17 cellular contexts compared by ENCODE assay signal in the genomic region with DNA sequence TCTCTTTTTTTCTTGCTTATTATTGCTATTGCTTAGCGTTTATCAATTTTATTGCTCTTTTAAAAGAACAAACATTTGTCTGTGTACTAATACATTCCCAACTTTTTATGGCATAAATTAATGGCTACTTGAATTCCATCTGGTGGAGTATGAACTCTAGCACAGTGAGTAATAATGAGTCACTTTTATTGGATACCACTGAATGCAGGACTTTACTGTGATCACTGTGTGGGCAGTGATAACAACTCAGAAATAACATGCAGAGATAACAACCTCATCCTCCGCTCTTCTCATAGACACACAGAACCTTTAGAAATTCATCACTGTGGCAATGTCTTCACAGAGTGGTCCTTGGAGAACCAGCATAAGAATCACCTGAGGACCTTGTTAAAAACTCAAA.
DNase-seq lines count a peak whose midpoint lies in the region; ATAC-seq and TF ChIP-seq lines count a peak whose summit lies in the region.
"Had no signal": no experiment of that assay in that cellular context is flagged by ENCODE, and none has a peak within 500 bp of the region (broad histone marks: within the 10 kb centered on the region; RNA-seq: fewer than 3 reads in every experiment).

No MANE protein-coding gene starts in this region.

- dilution Hi-C loops in mammary epithelial cell (cut with HindIII; ENCODE audit: low sequenced_read_pairs): no loop called here

- no peaks in the 10 kb centered on the region for H4K20me1 ChIP-seq in mammary epithelial cell (ENCODE audit: insufficient read depth, low read length)

- no peaks in the 10 kb centered on the region for H3K79me2 ChIP-seq in mammary epithelial cell (ENCODE audit: insufficient read depth, low read length)

- no peaks in the 10 kb centered on the region for H3K36me3 ChIP-seq in mammary epithelial cell (ENCODE audit: insufficient read depth, low read length)
- H3K36me3 ChIP-seq: tibial artery had no signal

- peaks cover 13% of the 10 kb centered on the region for H3K9me3 ChIP-seq in mammary epithelial cell (replicated peaks; ENCODE audit: insufficient read depth, low read length)

- no peak for TF ChIP-seq CTCF in mammary epithelial cell (conservative IDR thresholded peaks at IDR 0.05 in 1 of 2, IDR thresholded peaks at IDR 0.05 in 1 of 2; ENCODE audit: extremely low read depth in 1 of 2, insufficient read depth in 1 of 2, low read depth in 1 of 2, low read length in 2 of 2)

- peaks cover 64% of the 10 kb centered on the region for H3K4me1 ChIP-seq in mammary epithelial cell (ENCODE audit: insufficient read depth, low read length)
- H3K4me1 ChIP-seq: tibial artery had no signal

- H3K27ac ChIP-seq in mammary epithelial cell (ENCODE audit: insufficient read depth, low read depth, low read length): peak overlapping the region; percentile 31
- H3K27ac ChIP-seq: SK-N-MC, tibial artery had no signal

- CTCF ChIA-PET in mammary epithelial cell (lab: Charles Lee; ENCODE audit: low non-redundant PET): no interaction called here

- H3K4me3 ChIP-seq in mammary epithelial cell (replicated peaks in 1 of 3; ENCODE audit: insufficient read depth in 1 of 3, low read depth in 2 of 3, low read length in 3 of 3): no peak overlapping the region
- H3K4me3 ChIP-seq: SK-N-MC, tibial artery had no signal

- DNase-seq in AG20443 (ENCODE audit: low spot score) (peak; percentile 73), LoVo (ENCODE audit: low spot score) (peak; percentile 76), mammary epithelial cell (peak; percentile 79), kidney tubule cell (ENCODE audit: low spot score) (peak; percentile 74), epidermal melanocyte (ENCODE audit: insufficient read length, low spot score) (no peak), islet precursor cell (no peak), NCI-H146 treated with DMSO at 0.1 percent for 48 hours (lab: John Stamatoyannopoulos, UW; ENCODE audit: unreplicated experiment) (no peak)
- DNase-seq: activated CD4-positive, alpha-beta T cell treated with anti-CD3 and anti-CD28 coated beads for 4 hours; activated effector memory CD4-positive, alpha-beta T cell treated with Interleukin-2 at 50 U/mL for 16 hours; CD8-positive, alpha-beta T cell; cortex of kidney; midbrain; MV-4-11; NCI-H526; tibial artery had no signal

- intact Hi-C loops in mammary epithelial cell (cut with micrococcal nuclease): loop anchor here (10.0 kb wide), 1 partner anchor 222 kb away; no protein-coding TSS in a partner anchor

- H3K9ac ChIP-seq in mammary epithelial cell (ENCODE audit: insufficient read depth, low read length): no peak overlapping the region

- ATAC-seq in HG02840 (IDR thresholded peaks at IDR 0.05; ENCODE audit: low FRiP score, unreplicated experiment): no peak
- ATAC-seq: CD8-positive, alpha-beta T cell had no signal

- H3K27me3 ChIP-seq in mammary epithelial cell (ENCODE audit: insufficient read depth, low read length): no peaks in the 10 kb centered on the region
- H3K27me3 ChIP-seq: tibial artery had no signal

- WGBS in mammary epithelial cell (ENCODE audit: low coverage, missing lambda C conversion rate): 8% methylated on average over 2 of the region's 2 CpGs

- no peak overlapping the region for H2AFZ ChIP-seq in mammary epithelial cell (ENCODE audit: low read depth, low read length)

- peak overlapping the region; percentile 47 for H3K4me2 ChIP-seq in mammary epithelial cell (ENCODE audit: insufficient read depth, low read depth, low read length)

- in situ Hi-C loops in mammary epithelial cell (cut with MboI; ENCODE audit: low sequenced_read_pairs in 2 of 2): no loop called here

- no TSS peak for BruUV-seq in mammary epithelial cell (replicated peaks; lab: Mats Ljungman, UMichigan)

Comparison
In these comparisons a context has a peak if more than half of its experiments do, and no peak if none do; other contexts are left out.
1. DNase-seq: peak in AG20443 (single experiment), LoVo (single experiment), mammary epithelial cell (single experiment) and kidney tubule cell (single experiment); none in epidermal melanocyte (single experiment), islet precursor cell (single experiment) and NCI-H146 treated with DMSO at 0.1 percent for 48 hours (single experiment).